Comparison of ENCODE assay signal across 28 cellular contexts in the genomic region with DNA sequence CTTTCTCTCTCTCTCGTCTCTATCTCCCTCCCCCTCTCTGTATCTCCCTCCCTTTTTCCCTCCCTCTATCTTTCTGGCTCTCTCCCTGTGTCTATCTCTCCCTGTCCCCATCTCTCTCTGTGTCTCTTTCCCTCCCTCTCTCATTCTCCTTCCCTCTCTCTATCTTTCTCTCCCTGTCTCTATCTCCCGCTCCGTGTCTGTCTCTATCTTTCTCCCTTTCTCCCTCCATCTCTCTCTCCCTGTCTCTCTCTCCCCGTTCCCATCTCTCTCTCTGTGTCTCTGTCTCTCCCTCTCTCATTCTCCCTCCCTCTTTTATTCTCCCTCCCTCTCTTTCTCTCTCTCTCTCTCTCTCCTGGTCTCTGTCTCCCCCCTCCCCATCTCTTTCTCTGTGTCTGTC. TPM values are rescaled to one million over a fixed set of nuclear protein-coding genes. Genes with fewer than 3 reads are reported as not detected.
DNase-seq lines count a peak whose midpoint lies in the region; ATAC-seq and TF ChIP-seq lines count a peak whose summit lies in the region.
"Had no signal": no experiment of that assay in that cellular context is flagged by ENCODE, and none has a peak within 500 bp of the region (broad histone marks: within the 10 kb centered on the region; RNA-seq: fewer than 3 reads in every experiment).

No MANE protein-coding gene starts in this region.

- peak overlapping the region; percentile 2 for H3K27ac Mint-ChIP-seq in activated T-cell treated with anti-CD3 and anti-CD28 coated beads, Interleukin-2, amount 50 U/mL, for 72 hours
- H3K27ac Mint-ChIP-seq in CD8-positive, alpha-beta T cell, result peak overlapping the region; percentile 45
- peak overlapping the region; percentile 79 for H3K27ac Mint-ChIP-seq in activated T-helper 17 cell treated with anti-CD3 and anti-CD28 coated beads, Interleukin-2, amount 50 U/mL, for 72 hours
- peak overlapping the region; percentile 44 for H3K27ac Mint-ChIP-seq in progenitor cell of endocrine pancreas
- peak overlapping the region in 1 of 2 donors; percentile 23 for H3K27ac Mint-ChIP-seq in effector memory CD8-positive, alpha-beta T cell
- H3K27ac Mint-ChIP-seq: CD4-positive, alpha-beta T cell had no signal

- POLR2A ChIA-PET in CD8-positive, alpha-beta T cell (lab: Charles Lee), result no interaction called here

- H3K9me3 Mint-ChIP-seq in activated T-cell treated with anti-CD3 and anti-CD28 coated beads, Interleukin-2, amount 50 U/mL, for 72 hours, result peaks cover 4 to 5% of the 10 kb centered on the region in 2 donors
- H3K9me3 Mint-ChIP-seq in CD8-positive, alpha-beta T cell, result no peaks in the 10 kb centered on the region
- no peaks in the 10 kb centered on the region for H3K9me3 Mint-ChIP-seq in activated T-helper 17 cell treated with anti-CD3 and anti-CD28 coated beads, Interleukin-2, amount 50 U/mL, for 72 hours
- H3K9me3 Mint-ChIP-seq in progenitor cell of endocrine pancreas (ENCODE audit: low read depth), result no peaks in the 10 kb centered on the region
- no peaks in the 10 kb centered on the region for H3K9me3 Mint-ChIP-seq in effector memory CD8-positive, alpha-beta T cell
- H3K9me3 Mint-ChIP-seq: CD4-positive, alpha-beta T cell had no signal

- H3K4me1 Mint-ChIP-seq in activated T-cell treated with anti-CD3 and anti-CD28 coated beads, Interleukin-2, amount 50 U/mL, for 72 hours (ENCODE audit: low read depth), result no peaks in the 10 kb centered on the region
- H3K4me1 Mint-ChIP-seq in CD8-positive, alpha-beta T cell (ENCODE audit: low read depth), result peaks cover 2% of the 10 kb centered on the region
- peaks cover 9% of the 10 kb centered on the region for H3K4me1 Mint-ChIP-seq in activated T-helper 17 cell treated with anti-CD3 and anti-CD28 coated beads, Interleukin-2, amount 50 U/mL, for 72 hours
- no peaks in the 10 kb centered on the region for H3K4me1 Mint-ChIP-seq in progenitor cell of endocrine pancreas (ENCODE audit: low read depth)
- peaks cover 0 to 9% of the 10 kb centered on the region in 2 donors for H3K4me1 Mint-ChIP-seq in effector memory CD8-positive, alpha-beta T cell (ENCODE audit: low read depth in 2 of 2)

- no peak for DNase-seq in activated T-cell treated with anti-CD3 and anti-CD28 coated beads, Interleukin-2, amount 50 U/mL, for 72 hours
- DNase-seq in activated T-cell treated with anti-CD3 and anti-CD28 coated beads, Interleukin-2, amount 50 U/mL, for 1 hour, result no peak
- no peak for DNase-seq in CD8-positive, alpha-beta T cell
- DNase-seq in progenitor cell of endocrine pancreas (ENCODE audit: low spot score, unreplicated experiment) (no peak), dedifferentiated amniotic fluid mesenchymal stem cell (ENCODE audit: extremely low spot score) (no peak), NCI-H2171 treated with DMSO at 0.1 percent for 48 hours (lab: John Stamatoyannopoulos, UW) (no peak)
- no peak for DNase-seq in effector memory CD8-positive, alpha-beta T cell
- DNase-seq: 8988T; Caco-2; CD4-positive, alpha-beta T cell; EL; GDM1; Kasumi-1; MV-4-11; NCI-H1105; NCI-H1436 treated with DMSO at 0.1 percent for 48 hours; NCI-H187 treated with DMSO at 0.1 percent for 48 hours; NCI-H446; NCI-H524 treated with DMSO at 0.1 percent for 48 hours; NCI-H774; SIG-M5 had no signal

- CTCF ChIA-PET in CD8-positive, alpha-beta T cell (lab: Charles Lee), result no interaction called here

- ATAC-seq in activated T-cell treated with anti-CD3 and anti-CD28 coated beads, Interleukin-2, amount 50 U/mL, for 72 hours (replicated peaks in 1 of 2), result no peak
- no peak for ATAC-seq in CD8-positive, alpha-beta T cell
- ATAC-seq in activated T-helper 17 cell treated with anti-CD3 and anti-CD28 coated beads, Interleukin-2, amount 50 U/mL, for 72 hours (replicated peaks), result no peak
- no peak for ATAC-seq in effector memory CD8-positive, alpha-beta T cell (replicated peaks)
- ATAC-seq: HepG2, K562 had no signal

- no peak overlapping the region for H3K4me3 Mint-ChIP-seq in activated T-cell treated with anti-CD3 and anti-CD28 coated beads, Interleukin-2, amount 50 U/mL, for 72 hours
- no peak overlapping the region for H3K4me3 Mint-ChIP-seq in CD8-positive, alpha-beta T cell
- no peak overlapping the region for H3K4me3 Mint-ChIP-seq in activated T-helper 17 cell treated with anti-CD3 and anti-CD28 coated beads, Interleukin-2, amount 50 U/mL, for 72 hours
- H3K4me3 Mint-ChIP-seq in progenitor cell of endocrine pancreas (ENCODE audit: low read depth), result no peak overlapping the region
- no peak overlapping the region for H3K4me3 Mint-ChIP-seq in effector memory CD8-positive, alpha-beta T cell
- H3K4me3 Mint-ChIP-seq: CD4-positive, alpha-beta T cell had no signal

- H3K27me3 Mint-ChIP-seq in activated T-cell treated with anti-CD3 and anti-CD28 coated beads, Interleukin-2, amount 50 U/mL, for 72 hours (ENCODE audit: low read depth), result no peaks in the 10 kb centered on the region
- H3K27me3 Mint-ChIP-seq in CD8-positive, alpha-beta T cell (ENCODE audit: low read depth), result no peaks in the 10 kb centered on the region
- no peaks in the 10 kb centered on the region for H3K27me3 Mint-ChIP-seq in activated T-helper 17 cell treated with anti-CD3 and anti-CD28 coated beads, Interleukin-2, amount 50 U/mL, for 72 hours
- H3K27me3 Mint-ChIP-seq in progenitor cell of endocrine pancreas, result no peaks in the 10 kb centered on the region
- no peaks in the 10 kb centered on the region for H3K27me3 Mint-ChIP-seq in effector memory CD8-positive, alpha-beta T cell
- H3K27me3 Mint-ChIP-seq: CD4-positive, alpha-beta T cell had no signal

- intact Hi-C loops in CD8-positive, alpha-beta T cell (cut with DNase I, micrococcal nuclease), result no loop called here

- no peaks in the 10 kb centered on the region for H3K4me1 ChIP-seq in CD8-positive, alpha-beta T cell (ENCODE audit: insufficient read depth, low read length)
- H3K4me1 ChIP-seq: Caco-2 had no signal

- no peak overlapping the region for H3K4me3 ChIP-seq in CD8-positive, alpha-beta T cell (ENCODE audit: low read depth, low read length)
- H3K4me3 ChIP-seq: BLaER1, K562, SK-N-MC had no signal

- H3K27me3 ChIP-seq in CD8-positive, alpha-beta T cell (ENCODE audit: insufficient read depth, low read length), result no peaks in the 10 kb centered on the region
- H3K27me3 ChIP-seq: BLaER1 had no signal

- peaks cover 16 to 22% of the 10 kb centered on the region in 2 donors for H3K36me3 Mint-ChIP-seq in activated T-cell treated with anti-CD3 and anti-CD28 coated beads, Interleukin-2, amount 50 U/mL, for 72 hours (ENCODE audit: insufficient read depth in 2 of 2)
- H3K36me3 Mint-ChIP-seq in CD8-positive, alpha-beta T cell, result peaks cover 35% of the 10 kb centered on the region
- peaks cover 32% of the 10 kb centered on the region for H3K36me3 Mint-ChIP-seq in activated T-helper 17 cell treated with anti-CD3 and anti-CD28 coated beads, Interleukin-2, amount 50 U/mL, for 72 hours (ENCODE audit: low read depth)
- peaks cover 12% of the 10 kb centered on the region for H3K36me3 Mint-ChIP-seq in progenitor cell of endocrine pancreas (ENCODE audit: insufficient read depth)
- H3K36me3 Mint-ChIP-seq in effector memory CD8-positive, alpha-beta T cell (ENCODE audit: insufficient read depth), result peaks cover 9% of the 10 kb centered on the region

- TF ChIP-seq CTCF in CD8-positive, alpha-beta T cell (IDR thresholded peaks at IDR 0.05), result no peak
- TF ChIP-seq CTCF in progenitor cell of endocrine pancreas (IDR thresholded peaks at IDR 0.05; ENCODE audit: unreplicated experiment), result no peak

- no peaks in the 10 kb centered on the region for H3K9me3 ChIP-seq in CD8-positive, alpha-beta T cell (ENCODE audit: low read length)
- H3K9me3 ChIP-seq: Caco-2 had no signal

- no peak overlapping the region for H3K27ac ChIP-seq in CD8-positive, alpha-beta T cell (ENCODE audit: low read depth, low read length)
- H3K27ac ChIP-seq: BLaER1, SK-N-MC had no signal

- peaks cover 4% of the 10 kb centered on the region for H3K36me3 ChIP-seq in CD8-positive, alpha-beta T cell (ENCODE audit: insufficient read depth, low read length)

RNA-seq across cellular contexts. Expression of gene IL3RA, which starts 22.9 kb away (rescaled TPM):
- 1 to 10 TPM; 1.5 to 7.5 TPM for total RNA-seq in activated T-cell treated with anti-CD3 and anti-CD28 coated beads, Interleukin-2, amount 50 U/mL, for 72 hours
- 1 to 10 TPM in 1 of 2 experiments, under 1 TPM in 1; 0.94 to 1.1 TPM for total RNA-seq in CD8-positive, alpha-beta T cell
- total RNA-seq in activated T-helper 17 cell treated with anti-CD3 and anti-CD28 coated beads, Interleukin-2, amount 50 U/mL, for 72 hours, result 1 to 10 TPM in 1 of 2 donors, under 1 TPM in 1; 0.52 to 1.2 TPM
- not detected in 2 replicates for total RNA-seq in progenitor cell of endocrine pancreas
- total RNA-seq: Caco-2, HepG2, HT-29, K562, M059J had no signal

RNA-seq across cellular contexts. Expression of gene SLC25A6, which starts 32.4 kb away (rescaled TPM):
- total RNA-seq in activated T-cell treated with anti-CD3 and anti-CD28 coated beads, Interleukin-2, amount 50 U/mL, for 72 hours, result 100 to 1,000 TPM; 402 to 411 TPM
- 100 to 1,000 TPM; 382 to 404 TPM for total RNA-seq in CD8-positive, alpha-beta T cell
- 100 to 1,000 TPM; 373 to 401 TPM for total RNA-seq in activated T-helper 17 cell treated with anti-CD3 and anti-CD28 coated beads, Interleukin-2, amount 50 U/mL, for 72 hours
- 387 and 391 TPM in 2 replicates for total RNA-seq in progenitor cell of endocrine pancreas
